16 cellular contexts compared by ENCODE assay signal in genomic region chr6:39188577-39188976, GRCh38. TPM values are rescaled to one million over a fixed set of nuclear protein-coding genes. Genes with fewer than 3 reads are reported as not detected.
DNase-seq lines count a peak whose midpoint lies in the region; ATAC-seq and TF ChIP-seq lines count a peak whose summit lies in the region.
"Had no signal": no experiment of that assay in that cellular context is flagged by ENCODE, and none has a peak within 500 bp of the region (broad histone marks: within the 10 kb centered on the region; RNA-seq: fewer than 3 reads in every experiment).

No MANE protein-coding gene starts in this region.

- H3K79me2 ChIP-seq in Loucy (ENCODE audit: insufficient read depth, low read length) (no peaks in the 10 kb centered on the region), smooth muscle cell (ENCODE audit: low read depth) (no peaks in the 10 kb centered on the region)

- peak overlapping the region in 6 of 11 experiments; percentile 5 to 35 (median 22); a peak in 1 of 22 replicates for H3K4me2 ChIP-seq in BLaER1 treated with 17β-estradiol and CSF1 and Interleukin-3, amounts not matched to agents 10 nM and 100 nM
- no peak overlapping the region for H3K4me2 ChIP-seq in Loucy (ENCODE audit: low read depth, low read length, poor library complexity, severe bottlenecking)
- H3K4me2 ChIP-seq in smooth muscle cell: no peak overlapping the region

- H3F3A ChIP-seq in Loucy (ENCODE audit: low read depth) (no peaks in the 10 kb centered on the region), smooth muscle cell (ENCODE audit: low read depth) (no peaks in the 10 kb centered on the region)

- H3K4me3 Mint-ChIP-seq in activated CD8-positive, alpha-beta T cell treated with anti-CD3 and anti-CD28 coated beads for 36 hours: no peak overlapping the region
- H3K4me3 Mint-ChIP-seq: HFFc6; naive thymus-derived CD4-positive, alpha-beta T cell had no signal

- H3K27ac ChIP-seq in BLaER1 treated with 17β-estradiol and CSF1 and Interleukin-3, amounts not matched to agents 10 nM and 100 nM: no peak overlapping the region
- H3K27ac ChIP-seq in left lung (peak overlapping the region in 1 of 2 donors; percentile 7), smooth muscle cell (ENCODE audit: low read depth) (no peak overlapping the region)

- POLR2A ChIA-PET in activated CD8-positive, alpha-beta T cell treated with anti-CD3 and anti-CD28 coated beads for 36 hours (lab: Charles Lee): no interaction called here

- no peak overlapping the region for H3K9ac ChIP-seq in BLaER1 treated with 17β-estradiol and CSF1 and Interleukin-3, amounts not matched to agents 10 nM and 100 nM
- no peak overlapping the region for H3K9ac ChIP-seq in Loucy (ENCODE audit: low read depth, low read length, poor library complexity, severe bottlenecking)
- no peak overlapping the region for H3K9ac ChIP-seq in smooth muscle cell (ENCODE audit: low read depth)

- no peaks in the 10 kb centered on the region for H3K9me3 Mint-ChIP-seq in activated CD8-positive, alpha-beta T cell treated with anti-CD3 and anti-CD28 coated beads for 36 hours
- H3K9me3 Mint-ChIP-seq: naive thymus-derived CD4-positive, alpha-beta T cell had no signal

- H3K27me3 Mint-ChIP-seq in activated CD8-positive, alpha-beta T cell treated with anti-CD3 and anti-CD28 coated beads for 36 hours: no peaks in the 10 kb centered on the region
- H3K27me3 Mint-ChIP-seq: naive thymus-derived CD4-positive, alpha-beta T cell had no signal

- peak overlapping the region; percentile 4 for H3K27ac Mint-ChIP-seq in activated CD8-positive, alpha-beta T cell treated with anti-CD3 and anti-CD28 coated beads for 36 hours
- H3K27ac Mint-ChIP-seq: HFFc6 had no signal

- TF ChIP-seq CTCF in Loucy (conservative IDR thresholded peaks at IDR 0.05; ENCODE audit: low read length): no peak
- no peak for TF ChIP-seq CTCF in activated CD8-positive, alpha-beta T cell treated with anti-CD3 and anti-CD28 coated beads for 36 hours (IDR thresholded peaks at IDR 0.05)
- no peak for TF ChIP-seq CTCF in left lung (IDR thresholded peaks at IDR 0.05)
- no peak for TF ChIP-seq CTCF in smooth muscle cell (IDR thresholded peaks at IDR 0.05; ENCODE audit: borderline replicate concordance, insufficient read depth, poor library complexity, severe bottlenecking)

- CTCF ChIA-PET in activated CD8-positive, alpha-beta T cell treated with anti-CD3 and anti-CD28 coated beads for 36 hours (lab: Charles Lee): interaction anchor here (2.8 kb wide), 1 partner anchor 114 kb away, joined by 15 read pairs; no protein-coding TSS in a partner anchor

- peaks cover 14% of the 10 kb centered on the region for H3K4me1 Mint-ChIP-seq in activated CD8-positive, alpha-beta T cell treated with anti-CD3 and anti-CD28 coated beads for 36 hours (ENCODE audit: low read depth)

- H2AFZ ChIP-seq in Loucy (ENCODE audit: low read length) (peak overlapping the region; percentile 40; the same call in 1 of the 2 replicates), smooth muscle cell (ENCODE audit: low read depth) (no peak overlapping the region)

- H3K27me3 ChIP-seq in BLaER1 treated with 17β-estradiol and CSF1 and Interleukin-3, amounts not matched to agents 10 nM and 100 nM: no peaks in the 10 kb centered on the region
- no peaks in the 10 kb centered on the region for H3K27me3 ChIP-seq in Loucy (ENCODE audit: insufficient read depth, low read length, poor library complexity, severe bottlenecking)
- H3K27me3 ChIP-seq in left lung: no peaks in the 10 kb centered on the region
- H3K27me3 ChIP-seq in smooth muscle cell (ENCODE audit: low read depth): no peaks in the 10 kb centered on the region

- H3K9me3 ChIP-seq in BLaER1 treated with 17β-estradiol and CSF1 and Interleukin-3, amounts not matched to agents 10 nM and 100 nM (replicated peaks in 1 of 11): no peaks in the 10 kb centered on the region
- H3K9me3 ChIP-seq in Loucy (ENCODE audit: insufficient read depth, low read depth, low read length) (no peaks in the 10 kb centered on the region), left lung (no peaks in the 10 kb centered on the region), smooth muscle cell (replicated peaks; ENCODE audit: low read depth) (no peaks in the 10 kb centered on the region)

- no peak overlapping the region for H3K4me3 ChIP-seq in BLaER1 treated with 17β-estradiol and CSF1 and Interleukin-3, amounts not matched to agents 10 nM and 100 nM
- H3K4me3 ChIP-seq in Loucy (ENCODE audit: low read length, poor library complexity, severe bottlenecking) (no peak overlapping the region), left lung (no peak overlapping the region), smooth muscle cell (no peak overlapping the region)

- H3K36me3 ChIP-seq in BLaER1 treated with 17β-estradiol and CSF1 and Interleukin-3, amounts not matched to agents 10 nM and 100 nM: no peaks in the 10 kb centered on the region
- H3K36me3 ChIP-seq in Loucy (ENCODE audit: insufficient read depth, low read length): peaks cover 13% of the 10 kb centered on the region; the same call in 1 of the 2 replicates
- H3K36me3 ChIP-seq in left lung: peaks cover 0 to 32% of the 10 kb centered on the region in 2 donors
- no peaks in the 10 kb centered on the region for H3K36me3 ChIP-seq in smooth muscle cell (ENCODE audit: low read depth)

- ATAC-seq in activated CD8-positive, alpha-beta T cell treated with anti-CD3 and anti-CD28 coated beads for 36 hours: peak; percentile 62
- peak; percentile 32 for ATAC-seq in left lung
- no peak for ATAC-seq in GM18873 (IDR thresholded peaks at IDR 0.05; ENCODE audit: low FRiP score, unreplicated experiment)
- ATAC-seq: left lobe of liver; naive thymus-derived CD4-positive, alpha-beta T cell had no signal

- peak; percentile 28 for DNase-seq in activated CD8-positive, alpha-beta T cell treated with anti-CD3 and anti-CD28 coated beads for 36 hours
- DNase-seq in left lung (no peak), retina (no peak), smooth muscle cell (lab: John Stamatoyannopoulos, UW; ENCODE audit: unreplicated experiment) (no peak), epidermal melanocyte (ENCODE audit: insufficient read length, low spot score) (no peak)
- DNase-seq: effector memory CD4-positive, alpha-beta T cell; HFFc6; naive thymus-derived CD4-positive, alpha-beta T cell; NCI-H1105 treated with DMSO at 0.1 percent for 48 hours; SHP77 treated with DMSO at 0.1 percent for 48 hours; stimulated activated CD4-positive, alpha-beta T cell treated with anti-CD3 and anti-CD28 coated beads, Interleukin-12 subunit alpha, Interleukin-12 subunit beta, amount 100 ng/mL, for 4 hours; substantia nigra had no signal

- H3K9me2 ChIP-seq in Loucy (replicated peaks; ENCODE audit: low read depth, low read length): no peaks in the 10 kb centered on the region

- peaks cover 0 to 7% (median 3%) of the 10 kb centered on the region in 10 experiments; a peak in 4 of 20 replicates for H3K4me1 ChIP-seq in BLaER1 treated with 17β-estradiol and CSF1 and Interleukin-3, amounts not matched to agents 10 nM and 100 nM
- H3K4me1 ChIP-seq in Loucy (ENCODE audit: insufficient read depth, low read length, poor library complexity, severe bottlenecking) (peaks cover 5% of the 10 kb centered on the region), left lung (peaks cover 3 to 16% of the 10 kb centered on the region in 2 donors), smooth muscle cell (ENCODE audit: low read depth) (peaks cover 6% of the 10 kb centered on the region)

- intact Hi-C loops in activated CD8-positive, alpha-beta T cell treated with anti-CD3 and anti-CD28 coated beads for 36 hours (cut with micrococcal nuclease): no loop called here
- intact Hi-C loops in left lung (cut with DNase I): no loop called here

- H3K36me3 Mint-ChIP-seq in activated CD8-positive, alpha-beta T cell treated with anti-CD3 and anti-CD28 coated beads for 36 hours (ENCODE audit: low read depth): peaks cover 61% of the 10 kb centered on the region

- WGBS in smooth muscle cell (ENCODE audit: low lambda C conversion rate): 86% methylated on average over 7 of the region's 7 CpGs

- no peaks in the 10 kb centered on the region for H4K20me1 ChIP-seq in BLaER1 treated with 17β-estradiol and CSF1 and Interleukin-3, amounts not matched to agents 10 nM and 100 nM
- no peaks in the 10 kb centered on the region for H4K20me1 ChIP-seq in Loucy (ENCODE audit: insufficient read depth, low read length, poor library complexity, severe bottlenecking)
- H4K20me1 ChIP-seq in smooth muscle cell (ENCODE audit: low read depth): no peaks in the 10 kb centered on the region

RNA-seq across cellular contexts. Expression of gene KCNK5, which starts 40.7 kb away (rescaled TPM):
- total RNA-seq in activated CD8-positive, alpha-beta T cell treated with anti-CD3 and anti-CD28 coated beads for 36 hours: 10 to 100 TPM; 25.0 to 25.9 TPM
- total RNA-seq in left lung: 10 to 100 TPM; 12.6 to 14.5 TPM
- total RNA-seq in smooth muscle cell: 0.04 TPM in 1 of 2 replicates, not detected in the other
- polyA plus RNA-seq in smooth muscle cell: 0.35 TPM in 1 of 2 replicates, not detected in the other
- total RNA-seq: HFFc6 had no signal

Comparison
In these comparisons a context has a peak if more than half of its experiments do, and no peak if none do; other contexts are left out.
1. H3K4me2 ChIP-seq: peak in BLaER1 treated with 17β-estradiol and CSF1 and Interleukin-3, amounts not matched to agents 10 nM and 100 nM (6 of 11); none in Loucy (single experiment) and smooth muscle cell (single experiment).
2. RNA of gene KCNK5, which starts 40.7 kb away (total RNA-seq): 25.0 to 25.9 TPM in activated CD8-positive, alpha-beta T cell treated with anti-CD3 and anti-CD28 coated beads for 36 hours and 12.6 to 14.5 TPM in left lung; 0.04 TPM in smooth muscle cell; every median in the first group is over 10 times any median in the second.